Comparison of ENCODE assay signal across 1 cellular context in the genomic region with DNA sequence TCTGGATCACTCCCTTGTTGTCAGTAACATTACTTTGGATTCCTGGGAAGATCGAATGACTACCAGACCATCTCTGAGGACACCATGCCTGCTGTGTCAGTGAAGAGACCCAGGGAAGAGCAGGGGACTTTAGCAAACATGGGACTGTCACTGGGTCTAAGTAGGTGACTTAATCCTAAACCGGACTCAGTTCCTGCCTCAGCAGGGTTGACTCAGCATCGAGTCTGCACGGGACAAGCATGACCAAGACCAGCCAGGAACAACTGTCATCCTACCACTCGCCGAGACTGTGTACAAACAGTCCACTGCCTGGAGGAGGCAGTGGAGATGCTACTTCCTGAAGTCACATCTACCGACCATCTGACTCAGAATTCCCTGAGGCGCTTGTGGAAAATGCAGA.
TF ChIP-seq lines count a peak whose summit lies in the region.

No MANE protein-coding gene starts in this region.

TF ChIP-seq in IMR-90, 13 proteins besides CTCF, POLR2A, EP300 and RAD21:
- no peak for TF ChIP-seq NFE2L2 (IDR thresholded peaks at IDR 0.05; ENCODE audit: low read depth, low read length)
- TF ChIP-seq BHLHE40 (IDR thresholded peaks at IDR 0.05; ENCODE audit: low read depth, low read length) = no peak; the same call in 1 of the 2 replicates
- TF ChIP-seq CEBPB (IDR thresholded peaks at IDR 0.05; ENCODE audit: low read depth, low read length) = no peak
- TF ChIP-seq MXI1 (IDR thresholded peaks at IDR 0.05; ENCODE audit: borderline replicate concordance, low read depth, low read length) = no peak
- no peak for TF ChIP-seq FOS (IDR thresholded peaks at IDR 0.05; ENCODE audit: low read depth, low read length)
- TF ChIP-seq ELK1 (IDR thresholded peaks at IDR 0.05; ENCODE audit: borderline replicate concordance, low read depth, low read length) = no peak
- no peak for TF ChIP-seq SMC3 (IDR thresholded peaks at IDR 0.05; ENCODE audit: low read depth, low read length)
- no peak for TF ChIP-seq MAFK (IDR thresholded peaks at IDR 0.05; ENCODE audit: low read depth, low read length)
- no peak for TF ChIP-seq CHD1 (IDR thresholded peaks at IDR 0.05; ENCODE audit: low read depth, low read length)
- TF ChIP-seq MAZ (IDR thresholded peaks at IDR 0.05; ENCODE audit: borderline replicate concordance, low read depth, low read length) = no peak
- no peak for TF ChIP-seq RCOR1 (IDR thresholded peaks at IDR 0.05; ENCODE audit: insufficient replicate concordance, low read length)
- no peak for TF ChIP-seq USF2 (IDR thresholded peaks at IDR 0.05; ENCODE audit: low read depth, low read length)
- no peak for TF ChIP-seq RFX5 (IDR thresholded peaks at IDR 0.05; ENCODE audit: low read depth, low read length)
